In genomic region chr9:105359899-105360298, GRCh38 we compare ENCODE assay signal across 9 cellular contexts.
DNase-seq lines count a peak whose midpoint lies in the region; ATAC-seq and TF ChIP-seq lines count a peak whose summit lies in the region.
"Had no signal": no experiment of that assay in that cellular context is flagged by ENCODE, and none has a peak within 500 bp of the region (broad histone marks: within the 10 kb centered on the region; RNA-seq: fewer than 3 reads in every experiment).

No MANE protein-coding gene starts in this region.

- TF ChIP-seq EP300 in ovary (IDR thresholded peaks at IDR 0.05), result no peak

- no peaks in the 10 kb centered on the region for H3K9me3 Mint-ChIP-seq in activated CD8-positive, alpha-beta T cell treated with anti-CD3 and anti-CD28 coated beads for 36 hours
- no peaks in the 10 kb centered on the region for H3K9me3 Mint-ChIP-seq in naive thymus-derived CD8-positive, alpha-beta T cell

- H3K36me3 ChIP-seq in ovary, result no peaks in the 10 kb centered on the region

- no peak overlapping the region for H3K27ac Mint-ChIP-seq in activated CD8-positive, alpha-beta T cell treated with anti-CD3 and anti-CD28 coated beads for 36 hours
- no peak overlapping the region for H3K27ac Mint-ChIP-seq in naive thymus-derived CD8-positive, alpha-beta T cell

- peaks cover 18% of the 10 kb centered on the region for H3K4me1 Mint-ChIP-seq in activated CD8-positive, alpha-beta T cell treated with anti-CD3 and anti-CD28 coated beads for 36 hours (ENCODE audit: low read depth)
- peaks cover 4 to 13% (median 8%) of the 10 kb centered on the region in 4 donors for H3K4me1 Mint-ChIP-seq in naive thymus-derived CD8-positive, alpha-beta T cell

- 78 to 87% (median 82%) methylated on average over 3 of the region's 3 CpGs for WGBS in ovary, 3 donors

- POLR2A ChIA-PET in activated CD8-positive, alpha-beta T cell treated with anti-CD3 and anti-CD28 coated beads for 36 hours (lab: Charles Lee), result no interaction called here
- POLR2A ChIA-PET in naive thymus-derived CD8-positive, alpha-beta T cell (lab: Charles Lee), result no interaction called here

- H3K27me3 ChIP-seq in ovary, result no peaks in the 10 kb centered on the region

- no peak for TF ChIP-seq CTCF in activated CD8-positive, alpha-beta T cell treated with anti-CD3 and anti-CD28 coated beads for 36 hours (IDR thresholded peaks at IDR 0.05)
- no peak for TF ChIP-seq CTCF in ovary (IDR thresholded peaks at IDR 0.05)

- ATAC-seq in GM18907 (IDR thresholded peaks at IDR 0.05; ENCODE audit: unreplicated experiment), result peak; percentile 58
- ATAC-seq in HG02623 (IDR thresholded peaks at IDR 0.05; ENCODE audit: unreplicated experiment), result peak; percentile 36
- peak; percentile 87 for ATAC-seq in activated CD8-positive, alpha-beta T cell treated with anti-CD3 and anti-CD28 coated beads for 36 hours
- no peak for ATAC-seq in naive thymus-derived CD8-positive, alpha-beta T cell

- intact Hi-C loops in activated CD8-positive, alpha-beta T cell treated with anti-CD3 and anti-CD28 coated beads for 36 hours (cut with micrococcal nuclease), result loop anchor here (2.0 kb wide), 1 partner anchor 45 kb away; no protein-coding TSS in a partner anchor
- intact Hi-C loops in ovary (cut with DNase I), result no loop called here

- H3K4me3 Mint-ChIP-seq in activated CD8-positive, alpha-beta T cell treated with anti-CD3 and anti-CD28 coated beads for 36 hours, result no peak overlapping the region
- no peak overlapping the region for H3K4me3 Mint-ChIP-seq in naive thymus-derived CD8-positive, alpha-beta T cell

- peaks cover 10% of the 10 kb centered on the region for H3K36me3 Mint-ChIP-seq in activated CD8-positive, alpha-beta T cell treated with anti-CD3 and anti-CD28 coated beads for 36 hours (ENCODE audit: low read depth)
- peaks cover 0 to 34% (median 29%) of the 10 kb centered on the region in 3 donors for H3K36me3 Mint-ChIP-seq in naive thymus-derived CD8-positive, alpha-beta T cell

- H3K4me3 ChIP-seq in skeletal muscle cell (ENCODE audit: low read depth, low read length) (no peak overlapping the region), ovary (no peak overlapping the region)

- CTCF ChIA-PET in activated CD8-positive, alpha-beta T cell treated with anti-CD3 and anti-CD28 coated beads for 36 hours (lab: Charles Lee), result interaction anchor here (0.9 kb wide), 1 partner anchor 45 kb away, joined by 4 read pairs; no protein-coding TSS in a partner anchor

- H3K4me1 ChIP-seq in ovary (ENCODE audit: insufficient read depth), result no peaks in the 10 kb centered on the region

- no peaks in the 10 kb centered on the region for H3K27me3 Mint-ChIP-seq in activated CD8-positive, alpha-beta T cell treated with anti-CD3 and anti-CD28 coated beads for 36 hours
- no peaks in the 10 kb centered on the region for H3K27me3 Mint-ChIP-seq in naive thymus-derived CD8-positive, alpha-beta T cell

- H3K27ac ChIP-seq in ovary, result no peak overlapping the region

- peak; percentile 86 for DNase-seq in activated CD8-positive, alpha-beta T cell treated with anti-CD3 and anti-CD28 coated beads for 36 hours
- DNase-seq in skeletal muscle cell (ENCODE audit: low read depth), result peak; percentile 21
- no peak for DNase-seq in naive thymus-derived CD8-positive, alpha-beta T cell
- no peak for DNase-seq in kidney glomerular epithelial cell (lab: John Stamatoyannopoulos, UW)
- DNase-seq in ovary, result no peak
- no peak for DNase-seq in SHP77 (lab: John Stamatoyannopoulos, UW)
- DNase-seq: NCI-H69 had no signal

- no peak for TF ChIP-seq POLR2A in ovary (IDR thresholded peaks at IDR 0.05)

- H3K9me3 ChIP-seq in ovary, result no peaks in the 10 kb centered on the region

Comparison
In these comparisons a context has a peak if more than half of its experiments do, and no peak if none do; other contexts are left out.
1. ATAC-seq: peak in GM18907 (single experiment), HG02623 (single experiment) and activated CD8-positive, alpha-beta T cell treated with anti-CD3 and anti-CD28 coated beads for 36 hours (single experiment); none in naive thymus-derived CD8-positive, alpha-beta T cell (0 of 2).
2. DNase-seq: peak in activated CD8-positive, alpha-beta T cell treated with anti-CD3 and anti-CD28 coated beads for 36 hours (single experiment) and skeletal muscle cell (single experiment); none in naive thymus-derived CD8-positive, alpha-beta T cell (0 of 10), kidney glomerular epithelial cell (single experiment), ovary (0 of 5) and SHP77 (0 of 2).